8 cellular contexts compared by ENCODE assay signal in the genomic region with DNA sequence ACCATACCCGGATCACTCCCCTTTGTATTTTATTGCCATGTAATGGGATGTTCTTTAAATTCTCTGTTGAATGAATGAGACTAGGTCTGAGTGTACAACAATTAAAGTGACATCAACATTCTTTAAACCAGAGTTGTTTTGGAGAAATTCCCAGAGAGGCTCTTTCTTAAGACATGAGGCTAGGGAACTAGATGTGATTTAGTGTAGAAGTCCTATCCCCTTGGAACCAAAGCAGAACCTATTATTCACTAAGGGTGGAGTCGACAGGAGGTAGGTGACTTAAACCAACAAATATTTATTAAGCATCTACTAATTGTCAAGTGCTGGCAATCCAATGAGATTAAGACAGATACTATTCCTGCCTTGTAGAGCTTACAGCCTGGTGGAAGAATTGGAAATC. TPM values are rescaled to one million over a fixed set of nuclear protein-coding genes. Genes with fewer than 3 reads are reported as not detected.
DNase-seq lines count a peak whose midpoint lies in the region; ATAC-seq and TF ChIP-seq lines count a peak whose summit lies in the region.

No MANE protein-coding gene starts in this region.

- H3K27ac ChIP-seq in RWPE2 (ENCODE audit: poor library complexity, severe bottlenecking) = no peak overlapping the region

- no peaks in the 10 kb centered on the region for H3K4me1 ChIP-seq in RWPE2 (ENCODE audit: insufficient read depth, poor library complexity, severe bottlenecking)

- no peaks in the 10 kb centered on the region for H3K27me3 ChIP-seq in RWPE2 (ENCODE audit: insufficient read depth, poor library complexity, severe bottlenecking)

- peaks cover 50% of the 10 kb centered on the region for H3K36me3 ChIP-seq in RWPE2 (ENCODE audit: low read depth)

- peak overlapping the region; percentile 91 for H3K4me3 ChIP-seq in RWPE2 (ENCODE audit: severe bottlenecking)
- H3K4me3 ChIP-seq in epithelial cell of proximal tubule (ENCODE audit: low read depth, low read length) = peak overlapping the region; percentile 79

- no peaks in the 10 kb centered on the region for H3K9me3 ChIP-seq in RWPE2 (ENCODE audit: severe bottlenecking)

- intact Hi-C loops in posterior cingulate gyrus (cut with DNase I) = loop anchor here (10.0 kb wide), 1 partner anchor 235 kb away; no protein-coding TSS in a partner anchor

- DNase-seq in GM04504 (ENCODE audit: low read depth) = peak; percentile 85
- no peak for DNase-seq in RWPE2 (ENCODE audit: low spot score)
- no peak for DNase-seq in epithelial cell of proximal tubule (ENCODE audit: low read depth)
- peak; percentile 31 for DNase-seq in renal cortical epithelial cell (ENCODE audit: low read depth)
- DNase-seq in amygdala (lab: John Stamatoyannopoulos, UW) = no peak
- DNase-seq in posterior cingulate gyrus = no peak
- DNase-seq in central memory CD4-positive, alpha-beta T cell = no peak
- no peak for DNase-seq in cerebellar nuclear complex (lab: John Stamatoyannopoulos, UW)

- TF ChIP-seq CTCF in RWPE2 (IDR thresholded peaks at IDR 0.05; ENCODE audit: poor library complexity, severe bottlenecking) (no peak), epithelial cell of proximal tubule (conservative IDR thresholded peaks at IDR 0.05; ENCODE audit: low read depth, low read length) (no peak)

- ATAC-seq in RWPE2 (ENCODE audit: low read depth) = no peak

RNA-seq across cellular contexts. Expression of a gene that starts 1.7 kb away (rescaled TPM):
- total RNA-seq in epithelial cell of proximal tubule = 44.9 and 61.6 TPM in 2 replicates
- 32.0 and 62.6 TPM in 2 replicates for total RNA-seq in renal cortical epithelial cell

RNA-seq across cellular contexts. Expression of a gene that starts 23.3 kb away (rescaled TPM):
- 1.4 and 2.2 TPM in 2 replicates for total RNA-seq in epithelial cell of proximal tubule
- total RNA-seq in renal cortical epithelial cell = 1.0 and 32.8 TPM in 2 replicates

Comparison
In these comparisons a context has a peak if more than half of its experiments do, and no peak if none do; other contexts are left out.
1. DNase-seq: peak in GM04504 (single experiment) and renal cortical epithelial cell (single experiment); none in RWPE2 (single experiment), epithelial cell of proximal tubule (single experiment), amygdala (0 of 56), posterior cingulate gyrus (0 of 10), central memory CD4-positive, alpha-beta T cell (single experiment) and cerebellar nuclear complex (0 of 2).